In the genomic region with DNA sequence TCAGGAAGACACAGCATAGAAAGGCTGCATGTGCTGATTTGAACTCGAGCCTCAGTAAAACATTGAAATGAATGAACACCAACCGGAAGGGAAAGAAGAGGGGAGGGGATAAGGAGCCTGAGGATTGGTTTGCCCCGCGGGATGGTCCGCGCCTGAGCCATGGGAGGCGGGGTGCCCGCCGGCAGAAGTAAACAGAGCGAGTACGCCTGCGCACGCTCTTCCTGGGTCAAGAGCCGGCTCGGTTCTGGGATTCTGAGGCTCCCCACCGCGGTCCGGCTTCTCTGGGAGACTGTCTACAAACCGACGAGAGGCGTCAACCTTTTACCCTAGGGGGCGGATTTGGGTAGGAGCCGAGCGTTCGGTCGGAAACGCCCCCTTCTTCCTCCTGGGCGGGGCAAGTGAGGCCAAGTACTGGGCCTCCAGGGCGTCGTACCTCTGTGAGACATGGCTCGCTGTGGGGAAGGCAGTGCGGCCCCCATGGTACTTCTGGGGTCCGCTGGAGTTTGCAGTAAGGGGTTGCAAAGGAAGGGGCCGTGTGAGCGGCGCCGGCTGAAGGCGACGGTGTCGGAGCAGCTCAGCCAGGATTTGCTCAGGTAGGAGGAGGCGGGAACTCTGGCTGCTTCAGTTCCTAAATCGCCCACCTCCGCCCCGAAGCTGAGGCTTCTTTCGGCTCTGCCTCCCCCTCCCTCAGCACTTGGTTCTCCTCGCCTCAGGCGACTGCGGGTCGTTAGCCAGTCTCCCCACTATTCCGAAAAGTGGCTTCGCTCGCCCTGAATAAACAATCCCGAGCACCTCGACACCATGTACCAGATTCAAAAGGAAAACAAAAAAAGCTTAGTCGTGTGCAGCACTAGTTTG, we compare ENCODE assay signal across 8 cellular contexts. TPM values are rescaled to one million over a fixed set of nuclear protein-coding genes. Genes with fewer than 3 reads are reported as not detected.
DNase-seq lines count a peak whose midpoint lies in the region; ATAC-seq and TF ChIP-seq lines count a peak whose summit lies in the region.

BTBD8 (plus strand) TSS at position 218 of the 858 bp plus-strand sequence; CDS start at position 445, 227 bp downstream.

- peak within 1 kb of the TSS; percentile 94 for H2AFZ ChIP-seq in OCI-LY3 (ENCODE audit: low read depth, low read length)

- no peak for TF ChIP-seq CTCF in OCI-LY3 (IDR thresholded peaks at IDR 0.05; ENCODE audit: low read depth, low read length)
- no peak for TF ChIP-seq CTCF in mucosa of descending colon (IDR thresholded peaks at IDR 0.05)

- in situ Hi-C loops in Caki2 (cut with HindIII; ENCODE audit: low pct_unique_long_range_greater_than_20kb, low sequenced_read_pairs): no loop called here

- peak within 1 kb of the TSS; percentile 74 for H3K4me2 ChIP-seq in OCI-LY3 (ENCODE audit: low read length)

- H3K27me3 ChIP-seq in HUES48 (ENCODE audit: control insufficient read depth, insufficient read depth, low read length) (no peaks in the 10 kb centered on the region), OCI-LY3 (ENCODE audit: low read depth, low read length) (no peaks in the 10 kb centered on the region)

- H3K4me1 ChIP-seq in HUES48 (ENCODE audit: control insufficient read depth, insufficient read depth, low read length) (no peaks in the 10 kb centered on the region), OCI-LY3 (ENCODE audit: low read length) (no peaks in the 10 kb centered on the region; the same call in 1 of the 2 replicates), mucosa of descending colon (ENCODE audit: low read depth) (no peaks in the 10 kb centered on the region)

- H3K27ac ChIP-seq in HUES48 (ENCODE audit: low read depth, low read length) (peak within 1 kb of the TSS; percentile 93), OCI-LY3 (ENCODE audit: low read length) (no peak within 1 kb of the TSS), epithelial cell of prostate (peak within 1 kb of the TSS; percentile 46)

- DNase-seq in Caki2 (ENCODE audit: low read depth) (peak; percentile 77), activated T-cell treated with anti-CD3 and anti-CD28 coated beads for 24 hours (ENCODE audit: low read depth) (peak; percentile 75), epithelial cell of prostate (ENCODE audit: low read depth, low spot score) (peak; percentile 2), mucosa of descending colon (peak; percentile 87 to 90 (median 88))
- DNase-seq in stimulated activated CD8-positive, alpha-beta memory T cell treated with anti-CD3 and anti-CD28 coated beads, Interleukin-2, amount 100 ng/mL, for 48 hours (ENCODE audit: low read depth in 2 of 2): peak; percentile 66 to 69

- intact Hi-C loops in mucosa of descending colon (cut with DNase I, micrococcal nuclease): no loop called here

- H3K9ac ChIP-seq in HUES48 (ENCODE audit: low read depth, low read length): peak within 1 kb of the TSS; percentile 72
- H3K9ac ChIP-seq in OCI-LY3 (ENCODE audit: low read length): peak within 1 kb of the TSS; percentile 64

- no peaks in the 10 kb centered on the region for H4K20me1 ChIP-seq in OCI-LY3 (ENCODE audit: insufficient read depth, low read length)

- ATAC-seq in GM21447 (IDR thresholded peaks at IDR 0.05; ENCODE audit: unreplicated experiment) (peak; percentile 94), mucosa of descending colon (peak; percentile 95)

- H3K9me3 ChIP-seq in HUES48 (ENCODE audit: control insufficient read depth, insufficient read depth, low read length) (peaks cover 6% of the 10 kb centered on the region; the same call in 1 of the 2 replicates), OCI-LY3 (ENCODE audit: insufficient read depth, low read length) (no peaks in the 10 kb centered on the region), mucosa of descending colon (peaks cover 9% of the 10 kb centered on the region)

- peak within 1 kb of the TSS; percentile 70 for H3K4me3 ChIP-seq in HUES48 (ENCODE audit: low read depth, low read length)
- H3K4me3 ChIP-seq in OCI-LY3 (ENCODE audit: low read length): peak within 1 kb of the TSS; percentile 88
- H3K4me3 ChIP-seq in mucosa of descending colon: peak within 1 kb of the TSS; percentile 56

- H3K36me3 ChIP-seq in HUES48 (ENCODE audit: control insufficient read depth, insufficient read depth, low read length) (no peaks in the 10 kb centered on the region), OCI-LY3 (replicated peaks; ENCODE audit: low read depth, low read length) (no peaks in the 10 kb centered on the region), mucosa of descending colon (ENCODE audit: low read depth) (no peaks in the 10 kb centered on the region)

- no peaks in the 10 kb centered on the region for H3K79me2 ChIP-seq in OCI-LY3 (ENCODE audit: low read length)

RNA-seq across cellular contexts. Expression of gene BTBD8, which starts in this region (rescaled TPM):
- total RNA-seq in Caki2 (2014; rRNA removed; shearing (Covaris generic); ENCODE audit: low replicate concordance): 0.43 and 3.6 TPM in 2 replicates
- total RNA-seq in mucosa of descending colon: 1 to 10 TPM; 3.5 to 8.0 (median 7.1) TPM

Comparison
In these comparisons a context has a peak if more than half of its experiments do, and no peak if none do; other contexts are left out.
1. DNase-seq: peak in every context shown above with its lines; median percentile 88 in mucosa of descending colon; 77 in Caki2; 75 in activated T-cell treated with anti-CD3 and anti-CD28 coated beads for 24 hours; 68 in stimulated activated CD8-positive, alpha-beta memory T cell treated with anti-CD3 and anti-CD28 coated beads, Interleukin-2, amount 100 ng/mL, for 48 hours; 2 in epithelial cell of prostate.